Comparison of ENCODE assay signal across 10 cellular contexts in the genomic region with DNA sequence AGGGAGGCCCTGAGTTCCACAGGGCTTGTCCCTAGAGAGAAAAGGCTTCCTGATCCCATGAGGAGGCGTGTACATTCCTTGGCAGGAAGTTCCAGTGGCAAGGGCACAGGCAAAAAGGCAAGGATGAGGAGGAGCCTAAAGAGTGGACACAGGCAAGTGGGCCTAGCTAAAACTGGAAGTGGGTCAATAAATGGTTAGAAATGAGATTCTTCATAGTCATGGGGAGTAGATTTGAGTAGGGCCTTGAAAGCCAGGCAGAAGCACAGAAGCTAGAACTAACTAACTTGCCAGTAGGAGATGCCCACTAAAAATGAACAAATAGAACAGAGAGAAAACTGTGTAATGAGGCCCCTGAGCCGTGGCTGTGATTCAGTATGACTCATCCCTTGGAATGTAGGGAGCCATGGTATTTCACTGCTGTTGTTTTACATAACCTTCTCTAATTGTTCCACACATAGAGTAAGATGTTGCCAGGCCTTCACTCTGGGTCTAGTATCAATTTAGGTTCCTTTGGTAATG. TPM values are rescaled to one million over a fixed set of nuclear protein-coding genes. Genes with fewer than 3 reads are reported as not detected.
DNase-seq lines count a peak whose midpoint lies in the region; ATAC-seq and TF ChIP-seq lines count a peak whose summit lies in the region.
"Had no signal": no experiment of that assay in that cellular context is flagged by ENCODE, and none has a peak within 500 bp of the region (broad histone marks: within the 10 kb centered on the region; RNA-seq: fewer than 3 reads in every experiment).

No MANE protein-coding gene starts in this region.

- DNase-seq in 8988T (peak; percentile 51), HuH-7.5 (ENCODE audit: low spot score) (peak; percentile 13), dermis blood vessel endothelial cell (peak; percentile 91), lung microvascular endothelial cell (ENCODE audit: low read depth in 2 of 2) (peak; percentile 79 to 90), NOMO-1 treated with DMSO at 0.1 percent for 48 hours (lab: John Stamatoyannopoulos, UW; ENCODE audit: unreplicated experiment) (no peak), prostate gland (ENCODE audit: low spot score) (no peak)
- no peak for DNase-seq in activated CD4-positive, alpha-beta memory T cell treated with anti-CD3 and anti-CD28 coated beads, Interleukin-2, amount 10 ng/mL, durations not matched to agents 7 days and 5 days
- DNase-seq: stimulated activated CD4-positive, alpha-beta T cell treated with anti-CD3 and anti-CD28 coated beads, Interleukin-12 subunit alpha, Interleukin-12 subunit beta, amount 100 ng/mL, for 4 hours had no signal

- H3K4me1 Mint-ChIP-seq in activated CD4-positive, alpha-beta memory T cell treated with anti-CD3 and anti-CD28 coated beads, Interleukin-2, amount 10 ng/mL, durations not matched to agents 7 days and 5 days = no peaks in the 10 kb centered on the region

- no peaks in the 10 kb centered on the region for H3K9me3 Mint-ChIP-seq in activated CD4-positive, alpha-beta memory T cell treated with anti-CD3 and anti-CD28 coated beads, Interleukin-2, amount 10 ng/mL, durations not matched to agents 7 days and 5 days

- no peak overlapping the region for H3K4me3 Mint-ChIP-seq in activated CD4-positive, alpha-beta memory T cell treated with anti-CD3 and anti-CD28 coated beads, Interleukin-2, amount 10 ng/mL, durations not matched to agents 7 days and 5 days

- 40% methylated on average over 2 of the region's 2 CpGs for WGBS in prostate gland

- ATAC-seq in HG03432 (IDR thresholded peaks at IDR 0.05; ENCODE audit: unreplicated experiment) = no peak

- H3K4me3 ChIP-seq in prostate gland = no peak overlapping the region

- H3K9me3 ChIP-seq in prostate gland = no peaks in the 10 kb centered on the region

- no peaks in the 10 kb centered on the region for H3K36me3 ChIP-seq in prostate gland

- no peak overlapping the region for H3K27ac ChIP-seq in prostate gland
- H3K27ac ChIP-seq: HL-60 had no signal

- H3K4me1 ChIP-seq in prostate gland (replicated peaks) = no peaks in the 10 kb centered on the region

- H3K27ac Mint-ChIP-seq in activated CD4-positive, alpha-beta memory T cell treated with anti-CD3 and anti-CD28 coated beads, Interleukin-2, amount 10 ng/mL, durations not matched to agents 7 days and 5 days = no peak overlapping the region

- TF ChIP-seq CTCF in prostate gland (IDR thresholded peaks at IDR 0.05) = no peak

- no peaks in the 10 kb centered on the region for H3K27me3 ChIP-seq in prostate gland (replicated peaks; ENCODE audit: insufficient read depth)

- no peaks in the 10 kb centered on the region for H3K36me3 Mint-ChIP-seq in activated CD4-positive, alpha-beta memory T cell treated with anti-CD3 and anti-CD28 coated beads, Interleukin-2, amount 10 ng/mL, durations not matched to agents 7 days and 5 days (ENCODE audit: low read depth)

- POLR2A ChIA-PET in activated CD4-positive, alpha-beta memory T cell treated with anti-CD3 and anti-CD28 coated beads, Interleukin-2, amount 10 ng/mL, durations not matched to agents 7 days and 5 days (lab: Charles Lee) = no interaction called here

- no peak for TF ChIP-seq POLR2A in prostate gland (IDR thresholded peaks at IDR 0.05)

- intact Hi-C loops in prostate gland (cut with DNase I) = no loop called here

- CTCF ChIA-PET in activated CD4-positive, alpha-beta memory T cell treated with anti-CD3 and anti-CD28 coated beads, Interleukin-2, amount 10 ng/mL, durations not matched to agents 7 days and 5 days (lab: Charles Lee) = no interaction called here

- no peaks in the 10 kb centered on the region for H3K27me3 Mint-ChIP-seq in activated CD4-positive, alpha-beta memory T cell treated with anti-CD3 and anti-CD28 coated beads, Interleukin-2, amount 10 ng/mL, durations not matched to agents 7 days and 5 days

RNA-seq across cellular contexts. Expression of a gene that starts 44.7 kb away (rescaled TPM):
- total RNA-seq in dermis blood vessel endothelial cell (100 and 134 TPM in 2 replicates), lung microvascular endothelial cell (65.2 and 127 TPM in 2 replicates), prostate gland (10 to 100 TPM; 30.6 to 81.4 TPM)
- total RNA-seq in activated CD4-positive, alpha-beta memory T cell treated with anti-CD3 and anti-CD28 coated beads, Interleukin-2, amount 10 ng/mL, durations not matched to agents 7 days and 5 days = 100 to 1,000 TPM; 143 to 149 TPM

RNA-seq across cellular contexts. Expression of a gene that starts 50.7 kb away (rescaled TPM):
- total RNA-seq in dermis blood vessel endothelial cell = 49.4 and 51.0 TPM in 2 replicates
- 24.2 and 30.8 TPM in 2 replicates for total RNA-seq in lung microvascular endothelial cell
- 10 to 100 TPM; 24.5 to 25.4 TPM for total RNA-seq in activated CD4-positive, alpha-beta memory T cell treated with anti-CD3 and anti-CD28 coated beads, Interleukin-2, amount 10 ng/mL, durations not matched to agents 7 days and 5 days
- total RNA-seq in prostate gland = 10 to 100 TPM; 34.1 to 40.1 TPM

Comparison
In these comparisons a context has a peak if more than half of its experiments do, and no peak if none do; other contexts are left out.
1. DNase-seq: peak in 8988T (single experiment), HuH-7.5 (single experiment), dermis blood vessel endothelial cell (single experiment) and lung microvascular endothelial cell (2 of 2); none in NOMO-1 treated with DMSO at 0.1 percent for 48 hours (single experiment), activated CD4-positive, alpha-beta memory T cell treated with anti-CD3 and anti-CD28 coated beads, Interleukin-2, amount 10 ng/mL, durations not matched to agents 7 days and 5 days (single experiment) and prostate gland (single experiment).